In the genomic region with DNA sequence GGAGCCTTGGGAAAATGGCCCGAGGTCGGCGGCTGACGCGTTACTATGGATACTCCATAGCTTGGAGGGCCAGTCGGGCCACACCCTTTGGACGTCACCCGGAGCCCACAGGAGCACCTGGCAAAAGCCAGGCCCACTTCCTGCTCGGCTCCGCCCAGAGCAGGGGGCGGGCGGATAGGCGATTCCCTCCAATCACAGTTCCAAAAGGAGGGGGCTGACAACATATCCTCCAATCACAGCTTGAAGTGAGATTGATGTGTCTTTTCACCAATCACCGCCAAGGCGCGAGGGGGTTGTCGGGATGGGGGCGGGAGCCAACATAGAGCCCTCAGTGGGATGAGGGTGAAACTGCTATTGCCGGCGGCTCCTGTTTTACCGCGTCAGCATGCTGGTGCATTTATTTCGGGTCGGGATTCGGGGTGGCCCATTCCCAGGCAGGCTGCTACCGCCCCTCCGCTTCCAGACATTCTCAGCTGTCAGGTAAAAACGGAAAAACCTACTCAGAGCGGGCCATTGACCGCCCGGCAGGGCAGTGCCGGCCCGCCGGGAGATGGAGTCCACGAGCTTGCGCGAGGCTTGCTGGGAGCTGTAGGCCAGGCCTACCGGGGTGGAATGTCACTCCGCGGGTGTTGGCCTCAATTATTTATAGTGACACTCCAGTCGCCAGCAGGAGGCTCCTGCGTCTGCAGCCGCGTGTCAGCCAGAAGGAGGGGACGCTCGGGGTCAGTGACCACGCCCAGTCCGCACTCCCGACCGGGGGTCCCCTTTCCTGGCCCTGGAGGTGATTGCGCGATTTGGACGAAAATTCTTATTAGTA, we compare ENCODE assay signal across 8 cellular contexts.
DNase-seq lines count a peak whose midpoint lies in the region; ATAC-seq and FAIRE-seq lines count a peak whose summit lies in the region.

ABCB8 (plus strand) TSS at position 320 of the 817 bp plus-strand sequence; CDS start at position 386, 66 bp downstream.

- peak; percentile 88 to 99 (median 98) for DNase-seq in C1 segment of cervical spinal cord (lab: John Stamatoyannopoulos, UW)
- peak; percentile 99 to 100 for DNase-seq in NCI-H526 (lab: John Stamatoyannopoulos, UW)
- peak; percentile 99 for DNase-seq in activated CD4-positive, alpha-beta T cell treated with anti-CD3 and anti-CD28 coated beads for 48 hours
- peak; percentile 99 for DNase-seq in kidney tubule cell (ENCODE audit: low spot score)
- peak; percentile 91 to 98 (median 95) for DNase-seq in stimulated activated CD4-positive, alpha-beta T cell treated with anti-CD3 and anti-CD28 coated beads, Interleukin-1b, Interleukin-23, amount 100 ng/mL, for 24 hours (ENCODE audit: low read depth in 4 of 4, low spot score in 1 of 4)

- ATAC-seq in GM19324 (IDR thresholded peaks at IDR 0.05; ENCODE audit: low FRiP score, unreplicated experiment) (peak; percentile 96), HG03469 (IDR thresholded peaks at IDR 0.05; ENCODE audit: unreplicated experiment) (peak; percentile 90)

- peak; percentile 33 for FAIRE-seq in colon (lab: Jason Lieb, UNC)

Comparison
In these comparisons a context has a peak if more than half of its experiments do, and no peak if none do; other contexts are left out.
1. Peak in every context shown above with its lines: DNase-seq and ATAC-seq.